Comparison of ENCODE assay signal across 14 cellular contexts in the genomic region with DNA sequence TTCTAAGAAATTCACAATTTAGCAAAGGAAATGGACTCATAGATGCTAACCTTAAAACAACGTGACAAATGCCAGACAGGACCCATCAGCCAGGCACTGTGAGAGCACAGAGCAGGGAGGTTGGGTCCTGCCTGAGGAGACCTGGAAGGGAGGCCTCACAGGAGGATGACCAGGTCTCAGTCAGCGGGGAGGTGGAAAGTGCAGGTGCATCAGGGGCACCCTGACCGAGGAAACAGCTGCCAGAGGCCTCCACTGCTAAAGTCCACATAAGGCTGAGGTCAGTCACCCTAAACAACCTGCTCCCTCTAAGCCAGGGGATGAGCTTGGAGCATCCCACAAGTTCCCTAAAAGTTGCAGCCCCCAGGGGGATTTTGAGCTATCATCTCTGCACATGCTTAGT.
A peak's percentile ranks its signal among the peaks of the same experiment; 100 is the strongest.
DNase-seq lines count a peak whose midpoint lies in the region; ATAC-seq and TF ChIP-seq lines count a peak whose summit lies in the region.
"Had no signal": no experiment of that assay in that cellular context is flagged by ENCODE, and none has a peak within 500 bp of the region (broad histone marks: within the 10 kb centered on the region; RNA-seq: fewer than 3 reads in every experiment).

No MANE protein-coding gene starts in this region.

- no peak overlapping the region for H2BK5ac ChIP-seq in neuronal stem cell (ENCODE audit: low read length)

- no peak overlapping the region for H2AK5ac ChIP-seq in neuronal stem cell (ENCODE audit: low read depth, low read length)

- H3K27me3 ChIP-seq in neuronal stem cell (ENCODE audit: control insufficient read depth in 3 of 3, insufficient read depth in 3 of 3, low read depth in 1 of 3, low read length in 3 of 3) (peaks cover 0 to 9% (median 0%) of the 10 kb centered on the region in 3 experiments), body of pancreas (no peaks in the 10 kb centered on the region)
- H3K27me3 ChIP-seq: BLaER1 treated with 17β-estradiol and CSF1 and Interleukin-3, amounts not matched to agents 10 nM and 100 nM had no signal

- peak overlapping the region; percentile 76 for H3K14ac ChIP-seq in neuronal stem cell (ENCODE audit: low read length)

- TF ChIP-seq CTCF in WTC11 (IDR thresholded peaks at IDR 0.05) (no peak), body of pancreas (IDR thresholded peaks at IDR 0.05) (no peak)

- intact Hi-C loops in body of pancreas (cut with DNase I): no loop called here

- no peak overlapping the region for H3K4me2 ChIP-seq in neuronal stem cell (ENCODE audit: insufficient read depth, low read length, poor library complexity, severe bottlenecking)
- H3K4me2 ChIP-seq: BLaER1 treated with 17β-estradiol and CSF1 and Interleukin-3, amounts not matched to agents 10 nM and 100 nM had no signal

- H3K9ac ChIP-seq in neuronal stem cell (ENCODE audit: low read depth, low read length, poor library complexity): no peak overlapping the region
- H3K9ac ChIP-seq: BLaER1 treated with 17β-estradiol and CSF1 and Interleukin-3, amounts not matched to agents 10 nM and 100 nM had no signal

- H2BK12ac ChIP-seq in neuronal stem cell (ENCODE audit: low read length): peak overlapping the region; percentile 86

- no peak overlapping the region for H3K18ac ChIP-seq in neuronal stem cell (ENCODE audit: low read length)

- H3K27ac Mint-ChIP-seq in stimulated activated naive CD8-positive, alpha-beta T cell treated with anti-CD3 and anti-CD28 coated beads, Interleukin-15, amount 100 ng/mL, for 72 hours: no peak overlapping the region
- H3K27ac Mint-ChIP-seq in WTC11: no peak overlapping the region
- H3K27ac Mint-ChIP-seq: B cell; CD8-positive, alpha-beta T cell had no signal

- H3K4ac ChIP-seq in neuronal stem cell (ENCODE audit: low read length): no peak overlapping the region

- peak; percentile 16 for ATAC-seq in stimulated activated naive CD8-positive, alpha-beta T cell treated with anti-CD3 and anti-CD28 coated beads, Interleukin-15, amount 100 ng/mL, for 72 hours
- ATAC-seq in stimulated activated naive CD8-positive, alpha-beta T cell treated with anti-CD3 and anti-CD28 coated beads, Interleukin-15, Interleukin-2, amounts not matched to agents 100 U/mL and 50 U/mL, for 24 hours: no peak
- ATAC-seq in left lobe of liver (peak; percentile 64), WTC11 (no peak), body of pancreas (no peak), HG03039 (IDR thresholded peaks at IDR 0.05; ENCODE audit: unreplicated experiment) (no peak)
- ATAC-seq: CD8-positive, alpha-beta T cell had no signal

- H3K36me3 ChIP-seq in neuronal stem cell (replicated peaks in 1 of 2; ENCODE audit: control insufficient read depth in 2 of 2, insufficient read depth in 2 of 2, low read length in 2 of 2) (peaks cover 13 to 44% of the 10 kb centered on the region in 2 donors), body of pancreas (replicated peaks in 1 of 2; ENCODE audit: insufficient read depth in 1 of 2, low read depth in 2 of 2) (peaks cover 21 to 28% of the 10 kb centered on the region in 2 donors)
- H3K36me3 ChIP-seq: BLaER1 treated with 17β-estradiol and CSF1 and Interleukin-3, amounts not matched to agents 10 nM and 100 nM had no signal

- H3K79me1 ChIP-seq in neuronal stem cell (ENCODE audit: low read depth, low read length): peaks cover 2% of the 10 kb centered on the region

- POLR2A ChIA-PET in WTC11 (lab: Charles Lee): no interaction called here

- no peak overlapping the region for H2BK15ac ChIP-seq in neuronal stem cell (ENCODE audit: low read length)

- CTCF ChIA-PET in WTC11 (lab: Charles Lee): no interaction called here

- TF ChIP-seq POLR2A in body of pancreas (IDR thresholded peaks at IDR 0.05): no peak

- no peak for DNase-seq in stimulated activated naive CD8-positive, alpha-beta T cell treated with anti-CD3 and anti-CD28 coated beads, Interleukin-15, amount 100 ng/mL, for 72 hours
- no peak for DNase-seq in stimulated activated naive CD8-positive, alpha-beta T cell treated with anti-CD3 and anti-CD28 coated beads, Interleukin-15, Interleukin-2, amounts not matched to agents 100 U/mL and 50 U/mL, for 24 hours
- DNase-seq in left lobe of liver (ENCODE audit: low spot score) (no peak), neuronal stem cell (ENCODE audit: low spot score) (no peak), WTC11 (ENCODE audit: low spot score) (no peak), body of pancreas (no peak)
- DNase-seq: Calu3; CD8-positive, alpha-beta T cell; DMS79 treated with DMSO at 0.1 percent for 48 hours; GF-D8; HCEC 1CT had no signal

- H3K23ac ChIP-seq in neuronal stem cell (ENCODE audit: low read depth, low read length, poor library complexity): no peak overlapping the region

- no CpG with 5 or more reads among the region's 3 CpGs for WGBS in neuronal stem cell (ENCODE audit: extremely low coverage in 2 of 2, insufficient read length in 2 of 2, insufficient replicate concordance in 1 of 2), 2 donors
- 73 to 83% methylated on average over 2 to 3 of the region's 3 CpGs for WGBS in body of pancreas, 2 donors

- peak overlapping the region; percentile 23 for H4K91ac ChIP-seq in neuronal stem cell (ENCODE audit: low read depth, low read length, poor library complexity)

- no peak overlapping the region for H3K27ac ChIP-seq in neuronal stem cell (replicated peaks; ENCODE audit: low read length)
- no peak overlapping the region for H3K27ac ChIP-seq in body of pancreas
- H3K27ac ChIP-seq: BLaER1 treated with 17β-estradiol and CSF1 and Interleukin-3, amounts not matched to agents 10 nM and 100 nM had no signal

- H2BK120ac ChIP-seq in neuronal stem cell (ENCODE audit: low read depth, low read length): no peak overlapping the region

- H3K4me3 Mint-ChIP-seq in stimulated activated naive CD8-positive, alpha-beta T cell treated with anti-CD3 and anti-CD28 coated beads, Interleukin-15, amount 100 ng/mL, for 72 hours: no peak overlapping the region
- H3K4me3 Mint-ChIP-seq in WTC11: no peak overlapping the region
- H3K4me3 Mint-ChIP-seq: B cell; CD8-positive, alpha-beta T cell had no signal

- peaks cover 11% of the 10 kb centered on the region for H3K27me3 Mint-ChIP-seq in stimulated activated naive CD8-positive, alpha-beta T cell treated with anti-CD3 and anti-CD28 coated beads, Interleukin-15, amount 100 ng/mL, for 72 hours
- no peaks in the 10 kb centered on the region for H3K27me3 Mint-ChIP-seq in WTC11 (ENCODE audit: low read depth)
- H3K27me3 Mint-ChIP-seq: B cell had no signal

- H4K8ac ChIP-seq in neuronal stem cell (ENCODE audit: low read depth, low read length): no peak overlapping the region

- peaks cover 0 to 12% of the 10 kb centered on the region in 2 donors for H3K9me3 ChIP-seq in neuronal stem cell (replicated peaks in 1 of 2; ENCODE audit: control insufficient read depth in 2 of 2, insufficient read depth in 1 of 2, low read depth in 1 of 2, low read length in 2 of 2)
- no peaks in the 10 kb centered on the region for H3K9me3 ChIP-seq in body of pancreas
- H3K9me3 ChIP-seq: BLaER1 treated with 17β-estradiol and CSF1 and Interleukin-3, amounts not matched to agents 10 nM and 100 nM had no signal

- no peaks in the 10 kb centered on the region for H3K4me1 Mint-ChIP-seq in stimulated activated naive CD8-positive, alpha-beta T cell treated with anti-CD3 and anti-CD28 coated beads, Interleukin-15, amount 100 ng/mL, for 72 hours
- peaks cover 13% of the 10 kb centered on the region for H3K4me1 Mint-ChIP-seq in WTC11
- H3K4me1 Mint-ChIP-seq: B cell had no signal

- H3K4me3 ChIP-seq in neuronal stem cell (ENCODE audit: low read length in 2 of 2) (no peak overlapping the region), body of pancreas (no peak overlapping the region)
- H3K4me3 ChIP-seq: BLaER1 treated with 17β-estradiol and CSF1 and Interleukin-3, amounts not matched to agents 10 nM and 100 nM had no signal

- H3K9me3 Mint-ChIP-seq in stimulated activated naive CD8-positive, alpha-beta T cell treated with anti-CD3 and anti-CD28 coated beads, Interleukin-15, amount 100 ng/mL, for 72 hours: no peaks in the 10 kb centered on the region
- H3K9me3 Mint-ChIP-seq in WTC11: no peaks in the 10 kb centered on the region
- H3K9me3 Mint-ChIP-seq: CD8-positive, alpha-beta T cell had no signal

- H2AFZ ChIP-seq in neuronal stem cell (ENCODE audit: low read length): no peak overlapping the region

- H3K36me3 Mint-ChIP-seq in WTC11: peaks cover 3% of the 10 kb centered on the region; the same call in 1 of the 2 replicates
- H3K36me3 Mint-ChIP-seq: CD8-positive, alpha-beta T cell had no signal

- H3K4me1 ChIP-seq in neuronal stem cell (ENCODE audit: control insufficient read depth in 2 of 2, insufficient read depth in 1 of 2, low read depth in 1 of 2, low read length in 2 of 2): peaks cover 0 to 6% of the 10 kb centered on the region in 2 donors
- no peaks in the 10 kb centered on the region for H3K4me1 ChIP-seq in body of pancreas
- H3K4me1 ChIP-seq: BLaER1 treated with 17β-estradiol and CSF1 and Interleukin-3, amounts not matched to agents 10 nM and 100 nM had no signal

TF ChIP-seq in WTC11, 78 proteins besides CTCF, POLR2A, EP300 and RAD21 (continues in another document):
- TF ChIP-seq, protein P1, sequence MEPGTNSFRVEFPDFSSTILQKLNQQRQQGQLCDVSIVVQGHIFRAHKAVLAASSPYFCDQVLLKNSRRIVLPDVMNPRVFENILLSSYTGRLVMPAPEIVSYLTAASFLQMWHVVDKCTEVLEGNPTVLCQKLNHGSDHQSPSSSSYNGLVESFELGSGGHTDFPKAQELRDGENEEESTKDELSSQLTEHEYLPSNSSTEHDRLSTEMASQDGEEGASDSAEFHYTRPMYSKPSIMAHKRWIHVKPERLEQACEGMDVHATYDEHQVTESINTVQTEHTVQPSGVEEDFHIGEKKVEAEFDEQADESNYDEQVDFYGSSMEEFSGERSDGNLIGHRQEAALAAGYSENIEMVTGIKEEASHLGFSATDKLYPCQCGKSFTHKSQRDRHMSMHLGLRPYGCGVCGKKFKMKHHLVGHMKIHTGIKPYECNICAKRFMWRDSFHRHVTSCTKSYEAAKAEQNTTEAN (CRISPR knock-in tag; IDR thresholded peaks at IDR 0.05): no peak
- TF ChIP-seq, protein P2, sequence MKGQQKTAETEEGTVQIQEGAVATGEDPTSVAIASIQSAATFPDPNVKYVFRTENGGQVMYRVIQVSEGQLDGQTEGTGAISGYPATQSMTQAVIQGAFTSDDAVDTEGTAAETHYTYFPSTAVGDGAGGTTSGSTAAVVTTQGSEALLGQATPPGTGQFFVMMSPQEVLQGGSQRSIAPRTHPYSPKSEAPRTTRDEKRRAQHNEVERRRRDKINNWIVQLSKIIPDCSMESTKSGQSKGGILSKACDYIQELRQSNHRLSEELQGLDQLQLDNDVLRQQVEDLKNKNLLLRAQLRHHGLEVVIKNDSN (CRISPR knock-in tag; IDR thresholded peaks at IDR 0.05): no peak
- TF ChIP-seq RELA (CRISPR knock-in tag; IDR thresholded peaks at IDR 0.05; ENCODE audit: borderline replicate concordance) (no peak), PRRX2 (CRISPR knock-in tag; IDR thresholded peaks at IDR 0.05) (no peak), SMAD4 (CRISPR knock-in tag; IDR thresholded peaks at IDR 0.05) (no peak), ZNF138 (CRISPR knock-in tag; conservative IDR thresholded peaks at IDR 0.05) (no peak), KAT7 (CRISPR knock-in tag; IDR thresholded peaks at IDR 0.05; ENCODE audit: borderline replicate concordance) (no peak), ZNF423 (CRISPR knock-in tag; IDR thresholded peaks at IDR 0.05) (no peak)

Comparison
In these comparisons a context has a peak if more than half of its experiments do, and no peak if none do; other contexts are left out.
1. ATAC-seq: peak in stimulated activated naive CD8-positive, alpha-beta T cell treated with anti-CD3 and anti-CD28 coated beads, Interleukin-15, amount 100 ng/mL, for 72 hours (single experiment) and left lobe of liver (single experiment); none in stimulated activated naive CD8-positive, alpha-beta T cell treated with anti-CD3 and anti-CD28 coated beads, Interleukin-15, Interleukin-2, amounts not matched to agents 100 U/mL and 50 U/mL, for 24 hours (single experiment), WTC11 (single experiment), body of pancreas (single experiment) and HG03039 (single experiment).